25 cellular contexts compared by ENCODE assay signal in genomic region chr15:35783203-35783602, GRCh38.
DNase-seq lines count a peak whose midpoint lies in the region; ATAC-seq, FAIRE-seq and TF ChIP-seq lines count a peak whose summit lies in the region.
"Had no signal": no experiment of that assay in that cellular context is flagged by ENCODE, and none has a peak within 500 bp of the region (broad histone marks: within the 10 kb centered on the region; RNA-seq: fewer than 3 reads in every experiment).

No MANE protein-coding gene starts in this region.

- no peaks in the 10 kb centered on the region for H3K36me3 ChIP-seq in bronchial epithelial cell (ENCODE audit: control insufficient read depth, insufficient read depth, low read length)
- H3K36me3 ChIP-seq: BE2C, BLaER1 had no signal

- TF ChIP-seq CTCF in bronchial epithelial cell (IDR thresholded peaks at IDR 0.05; ENCODE audit: insufficient read depth, low read length, severe bottlenecking), result no peak

- ATAC-seq in GM18511 (IDR thresholded peaks at IDR 0.05; ENCODE audit: unreplicated experiment) (no peak), GM21515 (IDR thresholded peaks at IDR 0.05; ENCODE audit: unreplicated experiment) (no peak)
- ATAC-seq: A549, GM12878 had no signal

- peak; percentile 3 for DNase-seq in AG08395 (ENCODE audit: low spot score)
- peak; percentile 5 for DNase-seq in GM04504 (ENCODE audit: low read depth)
- peak; percentile 9 for DNase-seq in bronchial epithelial cell (ENCODE audit: low read depth)
- no peak for DNase-seq in putamen (ENCODE audit: low spot score)
- DNase-seq: BE2C; C1 segment of cervical spinal cord; CD4-positive, alpha-beta memory T cell; CD4-positive, CD25-positive, alpha-beta regulatory T cell; CD8-positive, alpha-beta memory T cell; COR-L47; DMS 273 treated with DMSO at 0.1 percent for 48 hours; DMS153; DMS53; DMS79; DND-41; GF-D8 had no signal

- no peak for FAIRE-seq in bronchial epithelial cell (lab: Jason Lieb, UNC)
- FAIRE-seq: A549, G401.6, GM12878, GM12892, GM18507, GM19239 had no signal

- no peaks in the 10 kb centered on the region for H3K27me3 ChIP-seq in bronchial epithelial cell (ENCODE audit: control insufficient read depth, insufficient read depth, low read length)
- H3K27me3 ChIP-seq: BE2C, BLaER1 had no signal

- H3K4me3 ChIP-seq in bronchial epithelial cell (ENCODE audit: low read depth, low read length), result no peak overlapping the region
- H3K4me3 ChIP-seq: A549, BLaER1, GM12878 had no signal
